ENCODE assay signal across 17 cellular contexts in genomic region chr5:36156619-36157018, GRCh38. TPM values are rescaled to one million over a fixed set of nuclear protein-coding genes. Genes with fewer than 3 reads are reported as not detected.
A peak's percentile ranks its signal among the peaks of the same experiment; 100 is the strongest.
DNase-seq lines count a peak whose midpoint lies in the region; ATAC-seq, FAIRE-seq and TF ChIP-seq lines count a peak whose summit lies in the region.
"Had no signal": no experiment of that assay in that cellular context is flagged by ENCODE, and none has a peak within 500 bp of the region (broad histone marks: within the 10 kb centered on the region; RNA-seq: fewer than 3 reads in every experiment).

No MANE protein-coding gene starts in this region.

- H3K27me3 Mint-ChIP-seq in astrocyte (ENCODE audit: low read depth, unreplicated experiment), result no peaks in the 10 kb centered on the region

- peak overlapping the region; percentile 91 for H3K27ac Mint-ChIP-seq in astrocyte (ENCODE audit: unreplicated experiment)

- H3K4me1 ChIP-seq in astrocyte (ENCODE audit: insufficient read depth, low read length) (peaks cover 19% of the 10 kb centered on the region), smooth muscle cell (ENCODE audit: low read depth) (peaks cover 34% of the 10 kb centered on the region), thyroid gland (peaks cover 12% of the 10 kb centered on the region in 2 donors)

- TF ChIP-seq CTCF in astrocyte (IDR thresholded peaks at IDR 0.05; ENCODE audit: insufficient read depth, low read depth, low read length) (no peak), smooth muscle cell (IDR thresholded peaks at IDR 0.05; ENCODE audit: borderline replicate concordance, insufficient read depth, poor library complexity, severe bottlenecking) (no peak), thyroid gland (IDR thresholded peaks at IDR 0.05) (no peak)

- H3K4me3 ChIP-seq in astrocyte (ENCODE audit: insufficient read depth, low read depth, low read length), result no peak overlapping the region
- H3K4me3 ChIP-seq in smooth muscle cell, result peak overlapping the region; percentile 9
- H3K4me3 ChIP-seq in thyroid gland (replicated peaks in 1 of 3), result no peak overlapping the region
- H3K4me3 ChIP-seq: gastrocnemius medialis, stomach had no signal

- H3K4me3 Mint-ChIP-seq in astrocyte (ENCODE audit: unreplicated experiment), result peak overlapping the region; percentile 52

- peaks cover 81% of the 10 kb centered on the region for H3K79me2 ChIP-seq in astrocyte (ENCODE audit: insufficient read depth, low read length)
- peaks cover 57% of the 10 kb centered on the region for H3K79me2 ChIP-seq in smooth muscle cell (ENCODE audit: low read depth)

- FAIRE-seq in astrocyte (lab: Jason Lieb, UNC), result no peak
- FAIRE-seq: GM12891, GM19239 had no signal

- peaks cover 10% of the 10 kb centered on the region for H3K36me3 Mint-ChIP-seq in astrocyte (ENCODE audit: low read depth, unreplicated experiment)

- H3K36me3 ChIP-seq in astrocyte (ENCODE audit: insufficient read depth, low read length) (peaks cover 18% of the 10 kb centered on the region), smooth muscle cell (ENCODE audit: low read depth) (no peaks in the 10 kb centered on the region), thyroid gland (peaks cover 0 to 3% of the 10 kb centered on the region in 2 donors)

- H3K4me1 Mint-ChIP-seq in astrocyte (ENCODE audit: low read depth, unreplicated experiment), result peaks cover 37% of the 10 kb centered on the region

- H3K4me2 ChIP-seq in astrocyte (ENCODE audit: low read length) (peak overlapping the region; percentile 34), smooth muscle cell (peak overlapping the region; percentile 72)

- 3% methylated on average over 1 of the region's 1 CpG for WGBS in smooth muscle cell (ENCODE audit: low lambda C conversion rate)
- 60 to 85% methylated on average over 1 of the region's 1 CpG for WGBS in thyroid gland, 2 donors

- H3K9me3 Mint-ChIP-seq in astrocyte (ENCODE audit: unreplicated experiment), result peaks cover 2% of the 10 kb centered on the region

- intact Hi-C loops in thyroid gland (cut with DNase I), result loop anchor here (10.0 kb wide), 1 partner anchor 78 kb away; no protein-coding TSS in a partner anchor

- H3K9me3 ChIP-seq in astrocyte (ENCODE audit: insufficient read depth, low read depth, low read length) (no peaks in the 10 kb centered on the region), smooth muscle cell (replicated peaks; ENCODE audit: low read depth) (no peaks in the 10 kb centered on the region), thyroid gland (no peaks in the 10 kb centered on the region)
- H3K9me3 ChIP-seq: gastrocnemius medialis, neutrophil, stomach had no signal

- no peak overlapping the region for H2AFZ ChIP-seq in astrocyte (ENCODE audit: low read depth, low read length)
- H2AFZ ChIP-seq in smooth muscle cell (ENCODE audit: low read depth), result no peak overlapping the region

- no peak for TF ChIP-seq POLR2A in thyroid gland (IDR thresholded peaks at IDR 0.05)

- ATAC-seq in HG03565 (IDR thresholded peaks at IDR 0.05; ENCODE audit: unreplicated experiment), result no peak
- ATAC-seq: gastrocnemius medialis had no signal

- H3K9ac ChIP-seq in astrocyte (ENCODE audit: low read length) (peak overlapping the region; percentile 15), smooth muscle cell (ENCODE audit: low read depth) (peak overlapping the region; percentile 16)

- H3K27me3 ChIP-seq in astrocyte (ENCODE audit: insufficient read depth, low read length) (no peaks in the 10 kb centered on the region), smooth muscle cell (ENCODE audit: low read depth) (no peaks in the 10 kb centered on the region), thyroid gland (no peaks in the 10 kb centered on the region)
- H3K27me3 ChIP-seq: gastrocnemius medialis, neutrophil, stomach had no signal

- DNase-seq in HCEC 1CT (peak; percentile 12), astrocyte (ENCODE audit: low read depth) (peak; percentile 72), foreskin melanocyte (peak; percentile 12), smooth muscle cell (lab: John Stamatoyannopoulos, UW; ENCODE audit: unreplicated experiment) (no peak), thyroid gland (no peak)
- DNase-seq in activated CD4-positive, CD25-positive, alpha-beta regulatory T cell (lab: John Stamatoyannopoulos, UW), result no peak
- DNase-seq: activated CD4-positive, alpha-beta T cell treated with anti-CD3 and anti-CD28 coated beads, Interleukin-2, amount 50 U/mL, for 1 hour; cerebellar nuclear complex; GOT3; NCI-H2081; stimulated activated CD4-positive, alpha-beta T cell treated with anti-CD3 and anti-CD28 coated beads, Interleukin-4, amount 100 ng/mL, for 24 hours; stomach had no signal

- H3K27ac ChIP-seq in astrocyte (ENCODE audit: low read depth, low read length) (peak overlapping the region; percentile 35), smooth muscle cell (ENCODE audit: low read depth) (peak overlapping the region; percentile 70), thyroid gland (no peak overlapping the region)
- H3K27ac ChIP-seq: stomach had no signal

- H3F3A ChIP-seq in smooth muscle cell (ENCODE audit: low read depth), result peaks cover 22% of the 10 kb centered on the region

- H4K20me1 ChIP-seq in astrocyte (ENCODE audit: insufficient read depth, low read length) (peaks cover 21% of the 10 kb centered on the region), smooth muscle cell (ENCODE audit: low read depth) (peaks cover 30% of the 10 kb centered on the region)

RNA-seq across cellular contexts. Expression of gene SKP2, which starts 4.7 kb away (rescaled TPM):
- 22.9 and 31.4 TPM in 2 replicates for total RNA-seq in astrocyte
- 53.8 and 61.8 TPM in 2 replicates for total RNA-seq in smooth muscle cell
- 38.8 and 42.8 TPM in 2 replicates for polyA plus RNA-seq in smooth muscle cell
- total RNA-seq in thyroid gland, result 10 to 100 TPM in 1 of 4 donors, 1 to 10 TPM in 3; 4.8 to 10.3 (median 8.8) TPM

RNA-seq across cellular contexts. Expression of gene LMBRD2, which starts 4.9 kb away (rescaled TPM):
- total RNA-seq in astrocyte (6.4 and 9.0 TPM in 2 replicates), smooth muscle cell (16.4 and 18.5 TPM in 2 replicates), thyroid gland (10 to 100 TPM; 18.1 to 23.5 (median 19.4) TPM)
- 2.5 and 5.0 TPM in 2 replicates for polyA plus RNA-seq in smooth muscle cell

Comparison
In these comparisons a context has a peak if more than half of its experiments do, and no peak if none do; other contexts are left out.
1. DNase-seq: peak in HCEC 1CT (single experiment), astrocyte (single experiment) and foreskin melanocyte (single experiment); none in smooth muscle cell (single experiment), thyroid gland (0 of 2) and activated CD4-positive, CD25-positive, alpha-beta regulatory T cell (0 of 4).
2. H3K27ac ChIP-seq: peak in astrocyte (single experiment) and smooth muscle cell (single experiment); none in thyroid gland (0 of 3).